ENCODE assay signal across 18 cellular contexts in genomic region chr4:124177647-124178425, GRCh38.
DNase-seq lines count a peak whose midpoint lies in the region; ATAC-seq and TF ChIP-seq lines count a peak whose summit lies in the region.
"Had no signal": no experiment of that assay in that cellular context is flagged by ENCODE, and none has a peak within 500 bp of the region (broad histone marks: within the 10 kb centered on the region; RNA-seq: fewer than 3 reads in every experiment).

No MANE protein-coding gene starts in this region.

- peaks cover 8% of the 10 kb centered on the region for H3K9me3 Mint-ChIP-seq in type B pancreatic cell

- ATAC-seq in GM19395 (IDR thresholded peaks at IDR 0.05; ENCODE audit: unreplicated experiment): no peak
- ATAC-seq: stimulated activated effector memory CD8-positive, alpha-beta T cell treated with anti-CD3 and anti-CD28 coated beads, Interleukin-12 subunit alpha, Interleukin-12 subunit beta, amount 100 ng/mL, for 72 hours; T-cell had no signal

- H3K36me3 Mint-ChIP-seq in type B pancreatic cell: no peaks in the 10 kb centered on the region
- H3K36me3 Mint-ChIP-seq: CD14-positive monocyte; stimulated activated effector memory CD8-positive, alpha-beta T cell treated with anti-CD3 and anti-CD28 coated beads, Interleukin-12 subunit alpha, Interleukin-12 subunit beta, amount 100 ng/mL, for 72 hours; T-cell had no signal

- H3K4me3 Mint-ChIP-seq in type B pancreatic cell: no peak overlapping the region
- H3K4me3 Mint-ChIP-seq: CD14-positive monocyte; stimulated activated effector memory CD8-positive, alpha-beta T cell treated with anti-CD3 and anti-CD28 coated beads, Interleukin-12 subunit alpha, Interleukin-12 subunit beta, amount 100 ng/mL, for 72 hours; T-cell had no signal

- H3K36me3 ChIP-seq in tibial nerve: no peaks in the 10 kb centered on the region
- H3K36me3 ChIP-seq: colonic mucosa, ovary had no signal

- TF ChIP-seq POLR2A in tibial nerve (IDR thresholded peaks at IDR 0.05): no peak

- no peak for TF ChIP-seq EP300 in tibial nerve (IDR thresholded peaks at IDR 0.05)

- H3K9me3 ChIP-seq in tibial nerve: no peaks in the 10 kb centered on the region
- H3K9me3 ChIP-seq: colonic mucosa, ovary had no signal

- TF ChIP-seq CTCF in tibial nerve (IDR thresholded peaks at IDR 0.05) (no peak), type B pancreatic cell (conservative IDR thresholded peaks at IDR 0.05) (no peak)

- WGBS in tibial nerve, 2 donors: 90 to 96% methylated on average over 4 of the region's 4 CpGs

- H3K4me3 ChIP-seq in tibial nerve: no peak overlapping the region
- H3K4me3 ChIP-seq: colonic mucosa, lung, ovary had no signal

- H3K27me3 ChIP-seq in tibial nerve: no peaks in the 10 kb centered on the region
- H3K27me3 ChIP-seq: colonic mucosa, ovary had no signal

- H3K27ac Mint-ChIP-seq in type B pancreatic cell: no peak overlapping the region
- H3K27ac Mint-ChIP-seq: CD14-positive monocyte; stimulated activated effector memory CD8-positive, alpha-beta T cell treated with anti-CD3 and anti-CD28 coated beads, Interleukin-12 subunit alpha, Interleukin-12 subunit beta, amount 100 ng/mL, for 72 hours; T-cell had no signal

- no peaks in the 10 kb centered on the region for H3K4me1 ChIP-seq in tibial nerve
- H3K4me1 ChIP-seq: colonic mucosa had no signal

- peaks cover 7% of the 10 kb centered on the region for H3K4me1 Mint-ChIP-seq in type B pancreatic cell (ENCODE audit: unreplicated experiment)
- H3K4me1 Mint-ChIP-seq: CD14-positive monocyte; stimulated activated effector memory CD8-positive, alpha-beta T cell treated with anti-CD3 and anti-CD28 coated beads, Interleukin-12 subunit alpha, Interleukin-12 subunit beta, amount 100 ng/mL, for 72 hours; T-cell had no signal

- DNase-seq in AG20443 (ENCODE audit: low spot score) (peak; percentile 37), M059J (ENCODE audit: low read depth) (peak; percentile 69), dedifferentiated amniotic fluid mesenchymal stem cell (ENCODE audit: extremely low spot score) (peak; percentile 40), lung microvascular endothelial cell (ENCODE audit: low read depth in 2 of 2) (peak; percentile 14 to 87), tibial nerve (ENCODE audit: low spot score in 2 of 2) (no peak), type B pancreatic cell (ENCODE audit: extremely low spot score, unreplicated experiment) (no peak), HuH-7 (ENCODE audit: low spot score) (no peak)
- DNase-seq: activated CD4-positive, alpha-beta T cell treated with anti-CD3 and anti-CD28 coated beads for 48 hours; activated gamma-delta T cell; colonic mucosa; hypothalamus; NCI-H1417 treated with DMSO at 0.1 percent for 48 hours; ovary; T-cell had no signal

- no peak overlapping the region for H3K27ac ChIP-seq in tibial nerve
- H3K27ac ChIP-seq: colonic mucosa, ovary had no signal

- no peaks in the 10 kb centered on the region for H3K27me3 Mint-ChIP-seq in type B pancreatic cell

Comparison
In these comparisons a context has a peak if more than half of its experiments do, and no peak if none do; other contexts are left out.
1. DNase-seq: peak in AG20443 (single experiment), M059J (single experiment), dedifferentiated amniotic fluid mesenchymal stem cell (single experiment) and lung microvascular endothelial cell (2 of 2); none in tibial nerve (0 of 2), type B pancreatic cell (single experiment) and HuH-7 (single experiment).